ENCODE assay signal across 8 cellular contexts in the genomic region with DNA sequence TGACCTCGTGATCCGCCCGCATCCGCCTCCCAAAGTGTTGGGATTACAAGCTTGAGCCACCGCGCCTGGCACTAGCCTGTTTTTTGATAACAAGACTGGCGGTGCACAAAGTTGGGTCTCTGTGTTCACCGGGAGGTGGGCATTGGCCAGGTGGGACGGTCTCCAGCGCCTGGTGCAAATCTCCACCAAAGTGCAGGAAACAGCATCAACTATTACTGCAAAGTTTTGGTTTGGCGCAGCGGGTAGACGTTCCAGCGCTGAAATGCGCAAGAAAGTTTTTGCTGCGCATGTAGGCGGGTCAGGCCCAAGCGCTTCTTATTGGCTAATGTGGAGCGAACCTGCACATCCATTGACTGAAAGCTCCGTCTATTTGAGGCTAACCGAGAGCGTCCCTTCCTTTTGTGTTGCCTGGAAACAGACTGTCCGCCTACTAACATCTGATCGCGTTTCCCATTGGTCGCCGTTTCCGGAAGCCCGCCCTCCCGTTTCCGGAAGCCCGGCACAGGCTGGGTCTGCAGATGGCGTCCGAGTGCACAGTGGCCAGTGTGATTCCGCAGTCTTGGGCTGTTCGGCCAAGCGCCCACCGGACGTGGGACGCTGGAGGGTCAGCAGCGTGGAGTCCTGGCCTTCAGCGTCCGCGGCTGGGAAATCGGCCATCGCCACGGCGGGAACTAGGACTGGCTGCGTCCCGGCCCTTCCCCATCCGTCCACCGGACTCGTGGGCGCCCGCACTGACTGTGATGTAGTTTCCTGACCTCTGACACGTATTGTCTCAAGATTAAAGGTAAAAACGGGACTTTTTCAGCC. TPM values are rescaled to one million over a fixed set of nuclear protein-coding genes. Genes with fewer than 3 reads are reported as not detected.
DNase-seq lines count a peak whose midpoint lies in the region; ATAC-seq and TF ChIP-seq lines count a peak whose summit lies in the region.

No MANE protein-coding gene starts in this region.

- CTCF ChIA-PET in activated CD4-positive, alpha-beta memory T cell treated with anti-CD3 and anti-CD28 coated beads for 36 hours (lab: Charles Lee), result interaction anchor here (0.6 to 1.4 kb wide), 4 partner anchors 17 to 944 kb away, joined by 3 to 4 read pairs (median 3); a partner anchor contains a TSS

- peak overlapping the region; percentile 96 to 99 (median 98) for H3K27ac Mint-ChIP-seq in CD4-positive, CD25-positive, alpha-beta regulatory T cell
- H3K27ac Mint-ChIP-seq in activated CD4-positive, alpha-beta memory T cell treated with anti-CD3 and anti-CD28 coated beads for 36 hours, result peak overlapping the region; percentile 92

- peaks cover 0 to 7% (median 3%) of the 10 kb centered on the region in 7 donors for H3K9me3 Mint-ChIP-seq in CD4-positive, CD25-positive, alpha-beta regulatory T cell
- peaks cover 21% of the 10 kb centered on the region for H3K9me3 Mint-ChIP-seq in activated CD4-positive, alpha-beta memory T cell treated with anti-CD3 and anti-CD28 coated beads for 36 hours

- intact Hi-C loops in activated CD4-positive, alpha-beta memory T cell treated with anti-CD3 and anti-CD28 coated beads for 36 hours (cut with micrococcal nuclease), result loop anchor here (1.0 to 10.0 kb wide), 8 partner anchors 17 to 828 kb away; a partner anchor contains a TSS
- intact Hi-C loops in lower leg skin (cut with DNase I; ENCODE audit: low total_unique reads), result no loop called here

- 0% methylated on average over 33 to 56 of the region's 57 CpGs for WGBS in lower leg skin, 2 donors

- peak; percentile 99 for ATAC-seq in CD4-positive, CD25-positive, alpha-beta regulatory T cell (ENCODE audit: low read depth in 2 of 2)
- ATAC-seq in GM19395 (IDR thresholded peaks at IDR 0.05; ENCODE audit: unreplicated experiment), result peak; percentile 98
- peak; percentile 92 for ATAC-seq in HG03565 (IDR thresholded peaks at IDR 0.05; ENCODE audit: unreplicated experiment)

- H3K4me3 ChIP-seq in CD4-positive, CD25-positive, alpha-beta regulatory T cell (ENCODE audit: low read depth, low read length), result peak overlapping the region; percentile 91
- peak overlapping the region; percentile 91 to 100 for H3K4me3 ChIP-seq in duodenal mucosa (ENCODE audit: low read depth in 1 of 2, low read length in 2 of 2)
- peak overlapping the region; percentile 62 for H3K4me3 ChIP-seq in lower leg skin (ENCODE audit: low read depth, poor library complexity, severe bottlenecking)

- no peaks in the 10 kb centered on the region for H3K27me3 ChIP-seq in CD4-positive, CD25-positive, alpha-beta regulatory T cell (ENCODE audit: control insufficient read depth, insufficient read depth, low read length)
- H3K27me3 ChIP-seq in duodenal mucosa (ENCODE audit: control insufficient read depth in 1 of 2, insufficient read depth in 2 of 2, low read length in 2 of 2), result no peaks in the 10 kb centered on the region

- no peak for TF ChIP-seq CTCF in lower leg skin (IDR thresholded peaks at IDR 0.05)

- peak overlapping the region; percentile 90 for H3K27ac ChIP-seq in CD4-positive, CD25-positive, alpha-beta regulatory T cell (ENCODE audit: insufficient read depth, low read length, poor library complexity, severe bottlenecking)
- H3K27ac ChIP-seq in duodenal mucosa (ENCODE audit: low read depth, low read length), result peak overlapping the region; percentile 82

- peak; percentile 90 to 98 (median 96) for DNase-seq in CD4-positive, CD25-positive, alpha-beta regulatory T cell
- DNase-seq in NCI-H774 (lab: John Stamatoyannopoulos, UW), result peak; percentile 95
- peak; percentile 97 for DNase-seq in activated CD4-positive, alpha-beta memory T cell treated with anti-CD3 and anti-CD28 coated beads for 36 hours
- DNase-seq in lower leg skin (ENCODE audit: low spot score in 2 of 2), result peak; percentile 97 to 99
- peak; percentile 79 to 85 for DNase-seq in stimulated activated CD4-positive, alpha-beta T cell treated with anti-CD3 and anti-CD28 coated beads, Interleukin-4, amount 100 ng/mL, for 48 hours (ENCODE audit: low read depth in 2 of 2)

- peaks cover 14 to 62% (median 36%) of the 10 kb centered on the region in 4 donors for H3K4me1 Mint-ChIP-seq in CD4-positive, CD25-positive, alpha-beta regulatory T cell
- H3K4me1 Mint-ChIP-seq in activated CD4-positive, alpha-beta memory T cell treated with anti-CD3 and anti-CD28 coated beads for 36 hours (ENCODE audit: low read depth), result peaks cover 40% of the 10 kb centered on the region

- H3K36me3 Mint-ChIP-seq in CD4-positive, CD25-positive, alpha-beta regulatory T cell, result peaks cover 15% of the 10 kb centered on the region
- peaks cover 17% of the 10 kb centered on the region for H3K36me3 Mint-ChIP-seq in activated CD4-positive, alpha-beta memory T cell treated with anti-CD3 and anti-CD28 coated beads for 36 hours

- H3K36me3 ChIP-seq in CD4-positive, CD25-positive, alpha-beta regulatory T cell (ENCODE audit: control insufficient read depth, insufficient read depth, low read length), result peaks cover 5% of the 10 kb centered on the region
- no peaks in the 10 kb centered on the region for H3K36me3 ChIP-seq in duodenal mucosa (ENCODE audit: control insufficient read depth in 1 of 2, insufficient read depth in 2 of 2, low read length in 2 of 2)

- H3K9ac ChIP-seq in duodenal mucosa (ENCODE audit: low read depth in 1 of 2, low read length in 2 of 2), result peak overlapping the region; percentile 62 to 95

- H3K4me3 Mint-ChIP-seq in CD4-positive, CD25-positive, alpha-beta regulatory T cell, result peak overlapping the region; percentile 91 to 97 (median 96)
- H3K4me3 Mint-ChIP-seq in activated CD4-positive, alpha-beta memory T cell treated with anti-CD3 and anti-CD28 coated beads for 36 hours, result peak overlapping the region; percentile 96

- H3K27me3 Mint-ChIP-seq in CD4-positive, CD25-positive, alpha-beta regulatory T cell, result peaks cover 9% of the 10 kb centered on the region
- no peaks in the 10 kb centered on the region for H3K27me3 Mint-ChIP-seq in activated CD4-positive, alpha-beta memory T cell treated with anti-CD3 and anti-CD28 coated beads for 36 hours

- POLR2A ChIA-PET in activated CD4-positive, alpha-beta memory T cell treated with anti-CD3 and anti-CD28 coated beads for 36 hours (lab: Charles Lee), result interaction anchor here (1.0 to 1.8 kb wide), 3 partner anchors 17 to 829 kb away, joined by 3 to 5 read pairs (median 3); a partner anchor contains a TSS

- TF ChIP-seq POLR2A in lower leg skin (IDR thresholded peaks at IDR 0.05), result no peak

- H3K9me3 ChIP-seq in CD4-positive, CD25-positive, alpha-beta regulatory T cell (ENCODE audit: control insufficient read depth in 2 of 2, low read length in 2 of 2), result no peaks in the 10 kb centered on the region
- peaks cover 0 to 4% of the 10 kb centered on the region in 2 donors for H3K9me3 ChIP-seq in duodenal mucosa (ENCODE audit: control insufficient read depth in 1 of 2, low read length in 2 of 2)

- H3K4me1 ChIP-seq in CD4-positive, CD25-positive, alpha-beta regulatory T cell (ENCODE audit: control insufficient read depth, insufficient read depth, low read length, poor library complexity, severe bottlenecking), result peaks cover 23% of the 10 kb centered on the region
- no peaks in the 10 kb centered on the region for H3K4me1 ChIP-seq in duodenal mucosa (ENCODE audit: control insufficient read depth in 1 of 2, insufficient read depth in 2 of 2, low read length in 2 of 2)

RNA-seq across cellular contexts. Expression of a gene that starts 53.3 kb away (rescaled TPM):
- total RNA-seq in CD4-positive, CD25-positive, alpha-beta regulatory T cell, result 12.5 TPM
- polyA plus RNA-seq in CD4-positive, CD25-positive, alpha-beta regulatory T cell, result 10 to 100 TPM in 1 of 4 donors, 1 to 10 TPM in 3; 6.1 to 10.8 (median 8.9) TPM
- 1 to 10 TPM; 3.8 to 4.4 TPM for total RNA-seq in activated CD4-positive, alpha-beta memory T cell treated with anti-CD3 and anti-CD28 coated beads for 36 hours
- 1 to 10 TPM; 3.3 to 7.8 (median 4.3) TPM for total RNA-seq in lower leg skin

Comparison
In these comparisons a context has a peak if more than half of its experiments do, and no peak if none do; other contexts are left out.
1. Peak in every context shown above with its lines: DNase-seq, ATAC-seq, H3K4me3 ChIP-seq and H3K27ac ChIP-seq.